Comparison of ENCODE assay signal across 18 cellular contexts in the genomic region with DNA sequence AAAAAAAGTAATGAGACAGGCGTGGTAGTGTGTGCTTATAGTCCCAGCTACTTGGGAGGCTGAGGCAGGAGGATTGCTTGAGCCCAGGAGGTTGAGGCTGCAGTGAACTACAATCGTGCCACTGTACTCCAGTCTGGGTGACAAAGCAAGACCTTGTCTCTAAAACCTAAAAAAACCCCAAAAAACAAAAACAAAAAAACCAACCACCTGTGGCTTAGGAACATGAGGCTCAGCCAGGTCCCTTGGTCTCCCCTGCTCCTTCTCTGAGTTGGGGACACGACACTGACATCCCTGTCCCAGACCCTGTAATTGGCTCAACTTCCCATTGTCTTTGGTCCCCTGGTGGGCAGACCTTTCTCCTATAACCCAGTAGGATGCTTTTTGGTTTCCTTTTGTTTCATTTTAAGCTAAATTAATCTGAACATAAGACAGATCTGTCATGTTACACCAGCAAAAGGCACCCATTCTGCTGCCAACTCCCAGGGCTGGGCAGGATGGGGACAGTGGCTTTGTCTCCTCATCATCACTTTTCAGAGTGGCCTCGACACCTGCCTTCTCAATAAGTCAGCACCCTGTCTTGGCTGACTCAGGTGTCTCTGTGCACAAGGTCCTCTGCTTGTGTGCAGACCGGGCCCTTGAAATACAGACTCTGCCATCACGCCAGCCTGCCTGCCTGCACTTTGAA.
DNase-seq lines count a peak whose midpoint lies in the region; ATAC-seq and TF ChIP-seq lines count a peak whose summit lies in the region.
"Had no signal": no experiment of that assay in that cellular context is flagged by ENCODE, and none has a peak within 500 bp of the region (broad histone marks: within the 10 kb centered on the region; RNA-seq: fewer than 3 reads in every experiment).

No MANE protein-coding gene starts in this region.

- no peak overlapping the region for H3K14ac ChIP-seq in H9 (ENCODE audit: insufficient read depth, low read length)

- H3K27ac ChIP-seq in H9 (ENCODE audit: insufficient read length, low read depth, low read length) (no peak overlapping the region), suprapubic skin (no peak overlapping the region)
- H3K27ac ChIP-seq: SJSA1 had no signal

- H3T11ph ChIP-seq in H9 (ENCODE audit: low read length) = no peak overlapping the region

- H3K9me3 ChIP-seq in H9 (ENCODE audit: control insufficient read depth, low read depth, low read length) (no peaks in the 10 kb centered on the region), suprapubic skin (no peaks in the 10 kb centered on the region)
- H3K9me3 ChIP-seq: SJSA1 had no signal

- H3K27me3 ChIP-seq in H9 (ENCODE audit: insufficient read depth, low read length) (no peaks in the 10 kb centered on the region), suprapubic skin (peaks cover 23% of the 10 kb centered on the region)
- H3K27me3 ChIP-seq: SJSA1 had no signal

- POLR2A ChIA-PET in GM10248 (lab: Yijun Ruan, JAX) = no interaction called here

- H3K79me2 ChIP-seq in H9 (ENCODE audit: insufficient read depth, low read length) = no peaks in the 10 kb centered on the region

- H2AFZ ChIP-seq in H9 (ENCODE audit: low read length) = no peak overlapping the region

- TF ChIP-seq POLR2A in suprapubic skin (IDR thresholded peaks at IDR 0.05) = no peak

- no peaks in the 10 kb centered on the region for H3K79me1 ChIP-seq in H9 (ENCODE audit: insufficient read depth, low read depth, low read length, poor library complexity, severe bottlenecking)

- no peak overlapping the region for H3K9ac ChIP-seq in H9 (ENCODE audit: extremely low read depth, insufficient read length, low read length)

- no peak overlapping the region for H3K56ac ChIP-seq in H9 (ENCODE audit: insufficient read length, low read depth, low read length)

- no peak overlapping the region for H2AK5ac ChIP-seq in H9 (ENCODE audit: insufficient read length, low read length)

- H3K27me3 Mint-ChIP-seq in H9 (ENCODE audit: low read depth) (no peaks in the 10 kb centered on the region; the same call in 1 of the 2 replicates), nephron progenitor cell (ENCODE audit: low read depth, poor library complexity) (peaks cover 8% of the 10 kb centered on the region)
- H3K27me3 Mint-ChIP-seq: CD4-positive, CD25-positive, alpha-beta regulatory T cell had no signal

- H3K23me2 ChIP-seq in H9 (ENCODE audit: insufficient read length, low read depth, low read length, poor library complexity, severe bottlenecking) = no peaks in the 10 kb centered on the region

- TF ChIP-seq CTCF in GM10248 (IDR thresholded peaks at IDR 0.05; ENCODE audit: control extremely low read depth, extremely low read depth, low read depth, missing control alignments) (no peak), H9 (conservative IDR thresholded peaks at IDR 0.05) (no peak), suprapubic skin (IDR thresholded peaks at IDR 0.05) (no peak), nephron progenitor cell (IDR thresholded peaks at IDR 0.05) (no peak)

- H4K8ac ChIP-seq in H9 (replicated peaks; ENCODE audit: insufficient read length, low read depth, low read length) = no peak overlapping the region

- no peak overlapping the region for H2BK20ac ChIP-seq in H9 (ENCODE audit: low read depth, low read length, poor library complexity, severe bottlenecking)

- H2BK5ac ChIP-seq in H9 (ENCODE audit: insufficient read length, low read length) = no peak overlapping the region

- H3K9me3 Mint-ChIP-seq in H9 = no peaks in the 10 kb centered on the region; a peak in 2 of 5 replicates
- no peaks in the 10 kb centered on the region for H3K9me3 Mint-ChIP-seq in nephron progenitor cell

- no peak overlapping the region for H3K27ac Mint-ChIP-seq in H9
- no peak overlapping the region for H3K27ac Mint-ChIP-seq in nephron progenitor cell
- H3K27ac Mint-ChIP-seq: CD4-positive, CD25-positive, alpha-beta regulatory T cell had no signal

- H3K4ac ChIP-seq in H9 (ENCODE audit: low read depth, low read length) = no peak overlapping the region

- H4K5ac ChIP-seq in H9 (ENCODE audit: insufficient read length, low read depth, low read length) = no peak overlapping the region

- WGBS in H9 (ENCODE audit: extremely low coverage, insufficient read length, low lambda C conversion rate) = no CpG with 5 or more reads among the region's 6 CpGs
- WGBS in suprapubic skin = 88% methylated on average over 6 of the region's 6 CpGs

- ATAC-seq in left lobe of liver = no peak

- H3K36me3 ChIP-seq in suprapubic skin = no peaks in the 10 kb centered on the region
- H3K36me3 ChIP-seq: SJSA1 had no signal

- TF ChIP-seq EP300 in suprapubic skin (IDR thresholded peaks at IDR 0.05) = no peak

- H3K4me2 ChIP-seq in H9 (ENCODE audit: insufficient read depth, insufficient read length, low read length) = no peak overlapping the region

- H2BK12ac ChIP-seq in H9 (ENCODE audit: insufficient read length, low read depth, low read length) = no peak overlapping the region

- H3K23ac ChIP-seq in H9 (ENCODE audit: insufficient read length, low read depth, low read length) = no peak overlapping the region

- no peak overlapping the region for H3K18ac ChIP-seq in H9 (ENCODE audit: insufficient read length, low read depth, low read length)

- H2BK120ac ChIP-seq in H9 (ENCODE audit: low read depth, low read length, poor library complexity, severe bottlenecking) = no peak overlapping the region

- H3K4me1 ChIP-seq in H9 (ENCODE audit: insufficient read depth, low read length) = no peaks in the 10 kb centered on the region
- no peaks in the 10 kb centered on the region for H3K4me1 ChIP-seq in suprapubic skin
- H3K4me1 ChIP-seq: SJSA1 had no signal

- peaks cover 2 to 11% (median 10%) of the 10 kb centered on the region in 3 experiments; a peak in 6 of 7 replicates for H3K36me3 Mint-ChIP-seq in H9 (ENCODE audit: insufficient read depth in 1 of 3, low read depth in 3 of 3)
- H3K36me3 Mint-ChIP-seq in nephron progenitor cell (ENCODE audit: low read depth) = peaks cover 42% of the 10 kb centered on the region
- H3K36me3 Mint-ChIP-seq: CD4-positive, CD25-positive, alpha-beta regulatory T cell had no signal

- no peak overlapping the region for H2BK15ac ChIP-seq in H9 (ENCODE audit: low read depth, low read length)

- H3K4me3 Mint-ChIP-seq in H9 = no peak overlapping the region
- H3K4me3 Mint-ChIP-seq in nephron progenitor cell = no peak overlapping the region
- H3K4me3 Mint-ChIP-seq: CD4-positive, CD25-positive, alpha-beta regulatory T cell had no signal

- CTCF ChIA-PET in GM10248 (lab: Yijun Ruan, JAX) = no interaction called here

- no peak overlapping the region for H4K91ac ChIP-seq in H9 (ENCODE audit: insufficient read length, low read depth, low read length)

- H3K4me3 ChIP-seq in suprapubic skin = no peak overlapping the region
- H3K4me3 ChIP-seq: SJSA1 had no signal

- DNase-seq in GM10248 (ENCODE audit: extremely low spot score) (peak; percentile 12), H9 (peak; percentile 14), ecto neural progenitor cell (ENCODE audit: low spot score) (peak; percentile 18), suprapubic skin (ENCODE audit: low spot score in 2 of 2) (peak; percentile 25 to 60), nephron progenitor cell (no peak), left lobe of liver (ENCODE audit: low spot score) (no peak), NCI-H128 (lab: John Stamatoyannopoulos, UW; ENCODE audit: unreplicated experiment) (no peak)
- DNase-seq: ACHN; CD4-positive, CD25-positive, alpha-beta regulatory T cell; DMS53; IMR-90; NCI-H1105; NCI-H187; NCI-H345; NCI-H526; NK-92 treated with Interleukin-12 subunit alpha and Interleukin-12 subunit beta, amount 100 ng/mL, for 24 hours; OCI-M1 had no signal

- no peaks in the 10 kb centered on the region for H3K4me1 Mint-ChIP-seq in H9
- H3K4me1 Mint-ChIP-seq in nephron progenitor cell = peaks cover 5% of the 10 kb centered on the region
- H3K4me1 Mint-ChIP-seq: CD4-positive, CD25-positive, alpha-beta regulatory T cell had no signal

- no peaks in the 10 kb centered on the region for H4K20me1 ChIP-seq in H9 (ENCODE audit: control insufficient read depth, insufficient read depth, insufficient read length)

Comparison
In these comparisons a context has a peak if more than half of its experiments do, and no peak if none do; other contexts are left out.
1. DNase-seq: peak in GM10248 (single experiment), H9 (single experiment), ecto neural progenitor cell (single experiment) and suprapubic skin (2 of 2); none in nephron progenitor cell (single experiment), left lobe of liver (single experiment) and NCI-H128 (single experiment).